28 cellular contexts compared by ENCODE assay signal in the genomic region with DNA sequence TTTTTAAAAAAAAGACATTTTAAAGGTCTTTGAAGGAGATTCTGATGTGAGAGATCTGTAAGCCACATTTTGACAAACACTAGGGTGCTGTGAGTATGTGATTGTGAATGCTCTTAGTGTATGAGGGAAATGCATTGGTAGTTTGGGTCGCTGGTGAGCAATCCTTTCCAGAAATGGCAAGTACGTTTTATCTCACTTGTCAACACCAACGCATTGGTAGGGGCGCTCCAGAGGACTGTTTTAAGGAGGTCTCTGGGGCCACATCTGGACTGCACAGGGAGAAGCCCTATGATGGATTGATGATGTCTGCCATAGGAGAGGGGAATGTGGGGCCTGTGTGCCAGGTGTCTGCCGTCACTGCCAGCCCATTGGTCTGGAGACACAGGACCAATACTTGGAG.
"Had no signal": no experiment of that assay in that cellular context is flagged by ENCODE, and none has a peak within 500 bp of the region (broad histone marks: within the 10 kb centered on the region; RNA-seq: fewer than 3 reads in every experiment).

No MANE protein-coding gene starts in this region.

- H3K4me3 Mint-ChIP-seq: naive thymus-derived CD4-positive, alpha-beta T cell; natural killer cell; nephron; stimulated activated memory B cell treated with anti-CD40 and anti-IgM and Interleukin-4, amounts not matched to agents 10 μg/mL and 1 μg/mL and 100 μg/mL, for 72 hours; stimulated activated naive CD8-positive, alpha-beta T cell treated with anti-CD3 and anti-CD28 coated beads, Interleukin-15, amount 100 ng/mL, for 72 hours; type B pancreatic cell had no signal

- H3K27me3 Mint-ChIP-seq: progenitor cell of endocrine pancreas; stimulated activated memory B cell treated with anti-CD40 and anti-IgM and Interleukin-4, amounts not matched to agents 10 μg/mL and 1 μg/mL and 100 μg/mL, for 72 hours; stimulated activated naive CD8-positive, alpha-beta T cell treated with anti-CD3 and anti-CD28 coated beads, Interleukin-15, amount 100 ng/mL, for 72 hours had no signal

- H3K9me3 ChIP-seq: ovary, psoas muscle, right lobe of liver, sigmoid colon, suprapubic skin, testis, tibial artery, upper lobe of right lung, uterus had no signal

- H3K4me3 ChIP-seq: ovary, psoas muscle, right lobe of liver, sigmoid colon, suprapubic skin, testis, tibial artery, upper lobe of right lung, uterus had no signal

- H3K36me3 ChIP-seq: ovary, right lobe of liver, sigmoid colon, suprapubic skin, tibial artery, upper lobe of right lung, uterus had no signal

- H3K27ac Mint-ChIP-seq: naive thymus-derived CD4-positive, alpha-beta T cell; natural killer cell; progenitor cell of endocrine pancreas; stimulated activated memory B cell treated with anti-CD40 and anti-IgM and Interleukin-4, amounts not matched to agents 10 μg/mL and 1 μg/mL and 100 μg/mL, for 72 hours; stimulated activated naive CD8-positive, alpha-beta T cell treated with anti-CD3 and anti-CD28 coated beads, Interleukin-15, amount 100 ng/mL, for 72 hours; type B pancreatic cell had no signal

- DNase-seq: naive thymus-derived CD4-positive, alpha-beta T cell; natural killer cell; occipital lobe; ovary; posterior cingulate gyrus; psoas muscle; right cardiac atrium; right lobe of liver; sigmoid colon; small intestine; stimulated activated CD4-positive, alpha-beta T cell treated with anti-CD3 and anti-CD28 coated beads, Interleukin-15, amount 100 ng/mL, for 24 hours; stimulated activated CD4-positive, alpha-beta T cell treated with anti-CD3 and anti-CD28 coated beads, Interleukin-4, amount 100 ng/mL, for 1 hour; stimulated activated CD4-positive, alpha-beta T cell treated with anti-CD3 and anti-CD28 coated beads, Interleukin-4, amount 100 ng/mL, for 4 hours; stimulated activated CD8-positive, alpha-beta memory T cell treated with anti-CD3 and anti-CD28 coated beads, Interleukin-4, amount 100 ng/mL, for 48 hours; stimulated activated naive CD4-positive, alpha-beta T cell; stimulated activated naive CD8-positive, alpha-beta T cell treated with anti-CD3 and anti-CD28 coated beads, Interleukin-15, amount 100 ng/mL, for 72 hours; stimulated activated naive CD8-positive, alpha-beta T cell treated with anti-CD3 and anti-CD28 coated beads, Interleukin-15, Interleukin-2, amounts not matched to agents 100 U/mL and 50 U/mL, for 24 hours; substantia nigra; testis; upper lobe of right lung; uterus had no signal

- H3K9me3 Mint-ChIP-seq: natural killer cell; stimulated activated naive CD8-positive, alpha-beta T cell treated with anti-CD3 and anti-CD28 coated beads, Interleukin-15, amount 100 ng/mL, for 72 hours had no signal

- H3K4me1 Mint-ChIP-seq: natural killer cell; stimulated activated memory B cell treated with anti-CD40 and anti-IgM and Interleukin-4, amounts not matched to agents 10 μg/mL and 1 μg/mL and 100 μg/mL, for 72 hours; stimulated activated naive CD8-positive, alpha-beta T cell treated with anti-CD3 and anti-CD28 coated beads, Interleukin-15, amount 100 ng/mL, for 72 hours had no signal

- H2AFZ ChIP-seq: parathyroid adenoma had no signal

- H3K36me3 Mint-ChIP-seq: naive thymus-derived CD4-positive, alpha-beta T cell; natural killer cell; stimulated activated memory B cell treated with anti-CD40 and anti-IgM and Interleukin-4, amounts not matched to agents 10 μg/mL and 1 μg/mL and 100 μg/mL, for 72 hours; type B pancreatic cell had no signal

- H3K4me1 ChIP-seq: parathyroid adenoma, psoas muscle, upper lobe of right lung, uterus had no signal

- H3K9ac ChIP-seq: parathyroid adenoma had no signal

- H3K27me3 ChIP-seq: ovary, right lobe of liver, sigmoid colon, suprapubic skin, testis, tibial artery, upper lobe of right lung, uterus had no signal

- H3K27ac ChIP-seq: ovary, parathyroid adenoma, psoas muscle, right lobe of liver, sigmoid colon, suprapubic skin, testis, tibial artery, upper lobe of right lung, uterus had no signal

- ATAC-seq: naive thymus-derived CD4-positive, alpha-beta T cell; natural killer cell; psoas muscle; stimulated activated memory B cell treated with anti-CD40 and anti-IgM and Interleukin-4, amounts not matched to agents 10 μg/mL and 1 μg/mL and 100 μg/mL, for 72 hours; stimulated activated naive CD8-positive, alpha-beta T cell treated with anti-CD3 and anti-CD28 coated beads, Interleukin-15, amount 100 ng/mL, for 72 hours; stimulated activated naive CD8-positive, alpha-beta T cell treated with anti-CD3 and anti-CD28 coated beads, Interleukin-15, Interleukin-2, amounts not matched to agents 100 U/mL and 50 U/mL, for 24 hours; upper lobe of right lung had no signal

- H3K79me2 ChIP-seq: parathyroid adenoma had no signal
